In genomic region chr6:29651413-29652197, GRCh38 we compare ENCODE assay signal across 7 cellular contexts.
DNase-seq lines count a peak whose midpoint lies in the region; ATAC-seq, FAIRE-seq and TF ChIP-seq lines count a peak whose summit lies in the region.

No MANE protein-coding gene starts in this region.

- H3K27me3 ChIP-seq in Loucy (ENCODE audit: insufficient read depth, low read length, poor library complexity, severe bottlenecking) (no peaks in the 10 kb centered on the region), WERI-Rb-1 (ENCODE audit: insufficient read depth, low read depth, severe bottlenecking) (peaks cover 25% of the 10 kb centered on the region)

- no peak overlapping the region for H3K4me3 ChIP-seq in Loucy (ENCODE audit: low read length, poor library complexity, severe bottlenecking)
- no peak overlapping the region for H3K4me3 ChIP-seq in WERI-Rb-1 (ENCODE audit: low read depth, low read length)

- ATAC-seq in GM21529 (IDR thresholded peaks at IDR 0.05; ENCODE audit: unreplicated experiment) (no peak), GM19467 (IDR thresholded peaks at IDR 0.05; ENCODE audit: unreplicated experiment) (no peak)

- H2AFZ ChIP-seq in Loucy (ENCODE audit: low read length) = no peak overlapping the region

- DNase-seq in WERI-Rb-1 (no peak), kidney glomerular epithelial cell (lab: John Stamatoyannopoulos, UW) (peak; percentile 42), amniotic stem cell (lab: John Stamatoyannopoulos, UW) (no peak)

- no peak overlapping the region for H3K9ac ChIP-seq in Loucy (ENCODE audit: low read depth, low read length, poor library complexity, severe bottlenecking)

- no peak overlapping the region for H3K4me2 ChIP-seq in Loucy (ENCODE audit: low read depth, low read length, poor library complexity, severe bottlenecking)

- no peaks in the 10 kb centered on the region for H3F3A ChIP-seq in Loucy (ENCODE audit: low read depth)

- H3K36me3 ChIP-seq in Loucy (ENCODE audit: insufficient read depth, low read length) = no peaks in the 10 kb centered on the region
- H3K36me3 ChIP-seq in WERI-Rb-1 = no peaks in the 10 kb centered on the region

- H3K9me2 ChIP-seq in Loucy (replicated peaks; ENCODE audit: low read depth, low read length) = no peaks in the 10 kb centered on the region

- peak; percentile 73 for TF ChIP-seq CTCF in Loucy (conservative IDR thresholded peaks at IDR 0.05; ENCODE audit: low read length)
- peak; percentile 51 for TF ChIP-seq CTCF in WERI-Rb-1 (IDR thresholded peaks at IDR 0.05; ENCODE audit: low read depth, low read length)

- peak; percentile 67 for FAIRE-seq in G401.6 (lab: Jason Lieb, UNC)

- no peaks in the 10 kb centered on the region for H3K79me2 ChIP-seq in Loucy (ENCODE audit: insufficient read depth, low read length)

- H4K20me1 ChIP-seq in Loucy (ENCODE audit: insufficient read depth, low read length, poor library complexity, severe bottlenecking) = no peaks in the 10 kb centered on the region

- H3K9me3 ChIP-seq in Loucy (ENCODE audit: insufficient read depth, low read depth, low read length) = no peaks in the 10 kb centered on the region
- H3K9me3 ChIP-seq in WERI-Rb-1 (ENCODE audit: severe bottlenecking) = no peaks in the 10 kb centered on the region

- peaks cover 2% of the 10 kb centered on the region for H3K4me1 ChIP-seq in Loucy (ENCODE audit: insufficient read depth, low read length, poor library complexity, severe bottlenecking)

- H3K27ac ChIP-seq in WERI-Rb-1 = no peak overlapping the region
